In genomic region chr6:33215281-33215680, GRCh38 we compare ENCODE assay signal across 1 cellular context.
TF ChIP-seq lines count a peak whose summit lies in the region.

No MANE protein-coding gene starts in this region.

TF ChIP-seq in SK-N-SH, 30 proteins besides CTCF, POLR2A, EP300 and RAD21:
- TF ChIP-seq POLR2AphosphoS5 (IDR thresholded peaks at IDR 0.05; ENCODE audit: low read depth, low read length), result no peak
- TF ChIP-seq TEAD4 (IDR thresholded peaks at IDR 0.05; ENCODE audit: borderline replicate concordance, insufficient read depth), result no peak
- no peak for TF ChIP-seq TAF1 (IDR thresholded peaks at IDR 0.05; ENCODE audit: borderline replicate concordance, low read depth, low read length)
- no peak for TF ChIP-seq FOXJ3 (CRISPR knock-in tag; IDR thresholded peaks at IDR 0.05)
- TF ChIP-seq FOSL2 (IDR thresholded peaks at IDR 0.05; ENCODE audit: borderline replicate concordance, low read depth), result no peak
- no peak for TF ChIP-seq SMC3 (IDR thresholded peaks at IDR 0.05; ENCODE audit: low read depth, low read length)
- no peak for TF ChIP-seq PBX3 (IDR thresholded peaks at IDR 0.05)
- no peak for TF ChIP-seq YY1 (IDR thresholded peaks at IDR 0.05; ENCODE audit: low read depth)
- no peak for TF ChIP-seq MXI1 (IDR thresholded peaks at IDR 0.05; ENCODE audit: low read depth, low read length)
- no peak for TF ChIP-seq EZH2phosphoT487 (IDR thresholded peaks at IDR 0.05; ENCODE audit: borderline replicate concordance, low read depth)
- no peak for TF ChIP-seq RFX5 (IDR thresholded peaks at IDR 0.05; ENCODE audit: low read length)
- no peak for TF ChIP-seq NFIC (IDR thresholded peaks at IDR 0.05; ENCODE audit: borderline replicate concordance)
- TF ChIP-seq GATA2 (CRISPR knock-in tag; IDR thresholded peaks at IDR 0.05), result no peak
